ENCODE assay signal across 1 cellular context in genomic region chr2:172555522-172556283, GRCh38.
TF ChIP-seq lines count a peak whose summit lies in the region.

Gene PDK1, plus strand, starts transcription at chr2:172556090. Its CDS starts 61 bp downstream, at chr2:172556151.

TF ChIP-seq in HepG2, 621 proteins besides CTCF, POLR2A, EP300 and RAD21 (continued from another document and continues in another):
- TF ChIP-seq MLX (CRISPR knock-in tag; IDR thresholded peaks at IDR 0.05) (no peak; the same call in 1 of the 2 replicates), KDM4B (CRISPR knock-in tag; IDR thresholded peaks at IDR 0.05) (peak; percentile 57; the same call in 1 of the 2 replicates), CEBPG (CRISPR knock-in tag; IDR thresholded peaks at IDR 0.05) (peak; percentile 89), ZNF251 (CRISPR knock-in tag; IDR thresholded peaks at IDR 0.05) (no peak; the same call in 1 of the 2 replicates), GABPB1 (CRISPR knock-in tag; IDR thresholded peaks at IDR 0.05) (peak; percentile 77), HDAC6 (IDR thresholded peaks at IDR 0.05; ENCODE audit: low read depth, low read length) (no peak), HNF1B (CRISPR knock-in tag; IDR thresholded peaks at IDR 0.05) (peak; percentile 95), IRF2 (CRISPR knock-in tag; IDR thresholded peaks at IDR 0.05) (peak; percentile 73), ZNF772 (CRISPR knock-in tag; IDR thresholded peaks at IDR 0.05) (peak; percentile 97), ZNF460 (CRISPR knock-in tag; IDR thresholded peaks at IDR 0.05; ENCODE audit: borderline replicate concordance) (no peak), MBNL3 (CRISPR knock-in tag; conservative IDR thresholded peaks at IDR 0.05) (no peak), ZFP82 (CRISPR knock-in tag; IDR thresholded peaks at IDR 0.05; ENCODE audit: borderline replicate concordance) (0 out of 2 replicates have a peak, but pooled peaks have one; percentile 59), RFXANK (CRISPR knock-in tag; IDR thresholded peaks at IDR 0.05) (no peak), TOE1 (CRISPR knock-in tag; IDR thresholded peaks at IDR 0.05) (peak; percentile 27; the same call in 1 of the 2 replicates), ZFP90 (CRISPR knock-in tag; IDR thresholded peaks at IDR 0.05; ENCODE audit: borderline replicate concordance) (no peak; the same call in none of the 2 replicates), PLSCR1 (CRISPR knock-in tag; IDR thresholded peaks at IDR 0.05; ENCODE audit: borderline replicate concordance) (no peak), JDP2 (CRISPR knock-in tag; IDR thresholded peaks at IDR 0.05; ENCODE audit: borderline replicate concordance) (peak; percentile 13; the same call in 1 of the 2 replicates), ZNF317 (CRISPR knock-in tag; IDR thresholded peaks at IDR 0.05) (peak; percentile 88; the same call in 1 of the 2 replicates), BATF2 (CRISPR knock-in tag; IDR thresholded peaks at IDR 0.05) (no peak; the same call in 1 of the 2 replicates), MTF1 (CRISPR knock-in tag; IDR thresholded peaks at IDR 0.05) (no peak), ZNF652 (CRISPR knock-in tag; IDR thresholded peaks at IDR 0.05; ENCODE audit: borderline replicate concordance, low read depth) (no peak), ATF1 (CRISPR knock-in tag; IDR thresholded peaks at IDR 0.05) (no peak), GATAD2A (CRISPR knock-in tag; IDR thresholded peaks at IDR 0.05) (peak; percentile 74; the same call in 1 of the 2 replicates), ZNF326 (CRISPR knock-in tag; IDR thresholded peaks at IDR 0.05; ENCODE audit: borderline replicate concordance) (no peak), NR2F1 (CRISPR knock-in tag; IDR thresholded peaks at IDR 0.05) (no peak), CHD2 (IDR thresholded peaks at IDR 0.05; ENCODE audit: low read depth, low read length) (no peak), ZFYVE20 (CRISPR knock-in tag; IDR thresholded peaks at IDR 0.05; ENCODE audit: borderline replicate concordance, low read depth) (0 out of 2 replicates have a peak, but pooled peaks have one; percentile 26), ARHGAP35 (CRISPR knock-in tag; IDR thresholded peaks at IDR 0.05; ENCODE audit: borderline replicate concordance) (0 out of 2 replicates have a peak, but pooled peaks have one; percentile 27), CSRNP2 (CRISPR knock-in tag; conservative IDR thresholded peaks at IDR 0.05; ENCODE audit: low read depth) (no peak), KIAA2018 (CRISPR knock-in tag; IDR thresholded peaks at IDR 0.05; ENCODE audit: borderline replicate concordance) (peak; percentile 42; the same call in 1 of the 2 replicates), REPIN1 (CRISPR knock-in tag; IDR thresholded peaks at IDR 0.05; ENCODE audit: borderline replicate concordance, low read depth) (peak; percentile 92), ASH2L (IDR thresholded peaks at IDR 0.05; ENCODE audit: insufficient read length, low read depth, low read length) (peak; percentile 91), TBL1XR1 (IDR thresholded peaks at IDR 0.05; ENCODE audit: borderline replicate concordance, low read length, partially characterized antibody) (no peak), ARID3A (IDR thresholded peaks at IDR 0.05; ENCODE audit: low read depth, low read length) (no peak), ZBTB25 (CRISPR knock-in tag; IDR thresholded peaks at IDR 0.05) (no peak; the same call in 1 of the 2 replicates), IRX3 (CRISPR knock-in tag; IDR thresholded peaks at IDR 0.05; ENCODE audit: borderline replicate concordance, low read depth) (no peak; the same call in 1 of the 2 replicates), ZNF567 (CRISPR knock-in tag; IDR thresholded peaks at IDR 0.05; ENCODE audit: borderline replicate concordance) (0 out of 2 replicates have a peak, but pooled peaks have one; percentile 23), ZNF292 (CRISPR knock-in tag; IDR thresholded peaks at IDR 0.05; ENCODE audit: borderline replicate concordance, low read depth) (peak; percentile 94), GFI1 (CRISPR knock-in tag; IDR thresholded peaks at IDR 0.05; ENCODE audit: borderline replicate concordance) (peak; percentile 37; the same call in 1 of the 2 replicates), PAF1 (CRISPR knock-in tag; IDR thresholded peaks at IDR 0.05) (no peak), ZNF180 (CRISPR knock-in tag; IDR thresholded peaks at IDR 0.05; ENCODE audit: borderline replicate concordance, low read depth) (no peak), ZNF501 (CRISPR knock-in tag; IDR thresholded peaks at IDR 0.05) (peak; percentile 82; the same call in 1 of the 2 replicates), ZBTB37 (CRISPR knock-in tag; IDR thresholded peaks at IDR 0.05) (no peak), SOX5 (CRISPR knock-in tag; IDR thresholded peaks at IDR 0.05; ENCODE audit: borderline replicate concordance) (0 out of 2 replicates have a peak, but pooled peaks have one; percentile 16)
